9 cellular contexts compared by ENCODE assay signal in the genomic region with DNA sequence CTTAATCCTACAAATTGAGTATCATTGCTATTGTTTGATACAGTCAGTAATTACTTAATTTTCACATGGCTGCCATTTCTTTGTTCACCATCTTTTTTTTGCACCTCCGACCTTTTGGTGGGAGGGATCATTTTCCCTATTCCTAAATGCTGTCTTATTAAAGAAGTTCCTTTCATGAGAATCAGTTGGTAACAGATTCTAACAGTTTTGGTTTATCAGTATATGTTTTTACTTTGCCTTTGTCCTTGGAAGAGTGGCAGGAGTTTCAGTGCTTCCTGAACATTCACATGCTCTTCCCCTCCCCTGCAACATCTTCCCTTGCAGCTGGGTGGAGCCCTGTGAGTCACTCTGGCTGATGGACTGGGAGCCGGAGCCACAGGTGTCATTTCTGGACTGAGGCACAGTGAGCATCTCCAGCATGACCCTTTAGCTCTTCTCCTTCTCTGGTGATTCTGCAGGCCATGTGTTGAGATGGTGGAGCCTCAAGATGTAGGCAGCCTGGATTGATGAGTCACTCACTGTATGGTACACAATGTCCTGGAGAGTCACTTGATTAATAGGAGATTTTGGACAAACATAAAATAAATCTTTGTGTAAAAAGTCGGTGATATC.
DNase-seq lines count a peak whose midpoint lies in the region; ATAC-seq, FAIRE-seq and TF ChIP-seq lines count a peak whose summit lies in the region.
"Had no signal": no experiment of that assay in that cellular context is flagged by ENCODE, and none has a peak within 500 bp of the region (broad histone marks: within the 10 kb centered on the region; RNA-seq: fewer than 3 reads in every experiment).

No MANE protein-coding gene starts in this region.

- WGBS in body of pancreas, 2 donors = 48 to 58% methylated on average over 3 of the region's 3 CpGs

- FAIRE-seq in D721Med (lab: Jason Lieb, UNC) = no peak

- ATAC-seq in body of pancreas (peak; percentile 77), GM18867 (IDR thresholded peaks at IDR 0.05; ENCODE audit: unreplicated experiment) (no peak), HG02798 (IDR thresholded peaks at IDR 0.05; ENCODE audit: poor library complexity, unreplicated experiment) (no peak)

- no peak for DNase-seq in D721Med (ENCODE audit: insufficient read length, low spot score)
- DNase-seq in M059J (ENCODE audit: low read depth) = peak; percentile 60
- peak; percentile 31 to 65 (median 50) for DNase-seq in body of pancreas
- DNase-seq in medulla oblongata (ENCODE audit: extremely low spot score) = peak; percentile 50
- DNase-seq in AG08396 (ENCODE audit: low spot score) = no peak
- DNase-seq in effector CD8-positive, alpha-beta T cell (lab: John Stamatoyannopoulos, UW) = no peak

- TF ChIP-seq POLR2A in body of pancreas (IDR thresholded peaks at IDR 0.05) = no peak

- H3K27me3 ChIP-seq in body of pancreas = no peaks in the 10 kb centered on the region
- H3K27me3 ChIP-seq: SJSA1 had no signal

- intact Hi-C loops in body of pancreas (cut with DNase I) = no loop called here

- H3K36me3 ChIP-seq in body of pancreas (replicated peaks in 1 of 2; ENCODE audit: insufficient read depth in 1 of 2, low read depth in 2 of 2) = no peaks in the 10 kb centered on the region
- H3K36me3 ChIP-seq: SJSA1 had no signal

- H3K4me1 ChIP-seq in body of pancreas = peaks cover 42% of the 10 kb centered on the region
- H3K4me1 ChIP-seq: SJSA1 had no signal

- no peaks in the 10 kb centered on the region for H3K9me3 ChIP-seq in body of pancreas
- H3K9me3 ChIP-seq: SJSA1 had no signal

- peak; percentile 24 for TF ChIP-seq CTCF in D721Med (IDR thresholded peaks at IDR 0.05; ENCODE audit: insufficient read depth, missing control alignments)
- TF ChIP-seq CTCF in body of pancreas (IDR thresholded peaks at IDR 0.05) = peak in 3 of 7 experiments; percentile 10 to 31 (median 11)

- peak overlapping the region; percentile 64 to 76 (median 72) for H3K27ac ChIP-seq in body of pancreas
- H3K27ac ChIP-seq: SJSA1 had no signal

- H3K4me3 ChIP-seq in body of pancreas = no peak overlapping the region
- H3K4me3 ChIP-seq: SJSA1 had no signal

Comparison
In these comparisons a context has a peak if more than half of its experiments do, and no peak if none do; other contexts are left out.
1. DNase-seq: peak in M059J (single experiment), body of pancreas (4 of 4) and medulla oblongata (single experiment); none in D721Med (single experiment), AG08396 (single experiment) and effector CD8-positive, alpha-beta T cell (single experiment).